18 cellular contexts compared by ENCODE assay signal in genomic region chr3:4413467-4413866, GRCh38. TPM values are rescaled to one million over a fixed set of nuclear protein-coding genes. Genes with fewer than 3 reads are reported as not detected.
DNase-seq lines count a peak whose midpoint lies in the region; ATAC-seq and TF ChIP-seq lines count a peak whose summit lies in the region.
"Had no signal": no experiment of that assay in that cellular context is flagged by ENCODE, and none has a peak within 500 bp of the region (broad histone marks: within the 10 kb centered on the region; RNA-seq: fewer than 3 reads in every experiment).

No MANE protein-coding gene starts in this region.

- H3K4me2 ChIP-seq in fibroblast of lung (ENCODE audit: extremely low read depth, insufficient read depth, low read length): no peak overlapping the region

- H4K20me1 ChIP-seq in fibroblast of lung (ENCODE audit: control insufficient read depth, extremely low read depth, insufficient read depth, low read length): no peaks in the 10 kb centered on the region

- H3K79me2 ChIP-seq in fibroblast of lung (ENCODE audit: control insufficient read depth, insufficient read depth, low read length): no peaks in the 10 kb centered on the region

- DNase-seq in AG04449 (ENCODE audit: low read depth, low spot score) (peak; percentile 12), HFFc6 (peak; percentile 20), fibroblast of lung (ENCODE audit: low read depth in 2 of 2) (peak; percentile 35 to 44), DMS79 (lab: John Stamatoyannopoulos, UW) (no peak), NCI-H446 (lab: John Stamatoyannopoulos, UW) (no peak)
- DNase-seq: Calu3; CD4-positive, CD25-positive, alpha-beta regulatory T cell; DND-41; IMR-90; Kasumi-1; NCI-H1048; NCI-H1694; NCI-H774; SHP77 had no signal

- H3K27ac ChIP-seq in VCaP: peak overlapping the region; percentile 100
- no peak overlapping the region for H3K27ac ChIP-seq in fibroblast of lung (ENCODE audit: insufficient read depth, low read length)

- H3K36me3 ChIP-seq in fibroblast of lung (ENCODE audit: control insufficient read depth, insufficient read depth, low read length): no peaks in the 10 kb centered on the region

- no peaks in the 10 kb centered on the region for H3K9me3 Mint-ChIP-seq in HFFc6
- H3K9me3 Mint-ChIP-seq: CD4-positive, CD25-positive, alpha-beta regulatory T cell had no signal

- H3K4me3 ChIP-seq in AG04449 (ENCODE audit: low read depth, low read length) (no peak overlapping the region), fibroblast of lung (replicated peaks in 1 of 4; ENCODE audit: control extremely low read depth in 1 of 4, insufficient read depth in 1 of 4, low read depth in 3 of 4, low read length in 4 of 4) (no peak overlapping the region)

- no peak overlapping the region for H3K4me3 Mint-ChIP-seq in HFFc6
- H3K4me3 Mint-ChIP-seq: CD4-positive, CD25-positive, alpha-beta regulatory T cell had no signal

- no peak overlapping the region for H3K9ac ChIP-seq in fibroblast of lung (ENCODE audit: insufficient read depth, low read length)

- no peaks in the 10 kb centered on the region for H3K36me3 Mint-ChIP-seq in HFFc6 (ENCODE audit: low read depth)

- H3K9me3 ChIP-seq in fibroblast of lung (ENCODE audit: control insufficient read depth, insufficient read depth, low read depth, low read length): no peaks in the 10 kb centered on the region

- H2AFZ ChIP-seq in fibroblast of lung (ENCODE audit: low read length): no peak overlapping the region

- peaks cover 45% of the 10 kb centered on the region for H3K4me1 Mint-ChIP-seq in HFFc6 (ENCODE audit: low read depth)

- no peaks in the 10 kb centered on the region for H3K27me3 ChIP-seq in fibroblast of lung (ENCODE audit: control insufficient read depth, insufficient read depth, low read length)

- no peak overlapping the region for H3K27ac Mint-ChIP-seq in HFFc6
- H3K27ac Mint-ChIP-seq: CD4-positive, CD25-positive, alpha-beta regulatory T cell had no signal

- TF ChIP-seq CTCF in AG04449 (IDR thresholded peaks at IDR 0.05; ENCODE audit: insufficient read depth, low read length, missing control alignments): no peak
- TF ChIP-seq CTCF in HFFc6 (IDR thresholded peaks at IDR 0.05): no peak
- TF ChIP-seq CTCF in VCaP (conservative IDR thresholded peaks at IDR 0.05): no peak
- no peak for TF ChIP-seq CTCF in fibroblast of lung (conservative IDR thresholded peaks at IDR 0.05 in 1 of 2, IDR thresholded peaks at IDR 0.05 in 1 of 2; ENCODE audit: low read depth in 1 of 2, low read length in 2 of 2)

- POLR2A ChIA-PET in AG04449 (lab: Yijun Ruan, JAX): no interaction called here

- ATAC-seq in GM19395 (IDR thresholded peaks at IDR 0.05; ENCODE audit: unreplicated experiment): no peak
- ATAC-seq in HG02623 (IDR thresholded peaks at IDR 0.05; ENCODE audit: unreplicated experiment): no peak
- ATAC-seq: SK-N-SH treated with all-trans-retinoic acid at 6 μM for 48 hours had no signal

- H3K4me1 ChIP-seq in fibroblast of lung (ENCODE audit: control insufficient read depth, extremely low read depth, insufficient read depth, low read length): peaks cover 9% of the 10 kb centered on the region

- CTCF ChIA-PET in AG04449 (lab: Yijun Ruan, JAX): interaction anchor here (1.0 kb wide), 1 partner anchor 62 kb away, joined by 3 read pairs; no protein-coding TSS in a partner anchor

- H3K27me3 Mint-ChIP-seq in HFFc6 (ENCODE audit: insufficient read depth): no peaks in the 10 kb centered on the region
- H3K27me3 Mint-ChIP-seq: CD4-positive, CD25-positive, alpha-beta regulatory T cell had no signal

RNA-seq across cellular contexts. Expression of gene SUMF1, which starts 53.6 kb away (rescaled TPM):
- 10 to 100 TPM; 33.5 to 38.0 (median 36.0) TPM for total RNA-seq in HFFc6 (2021; fragmentation: NEBNext Ultra II Directional; extraction: Animal tissue kit (Norgen Biotek cat#: 25700))
- total RNA-seq in fibroblast of lung: 50.0 and 54.2 TPM in 2 replicates
- polyA plus RNA-seq in fibroblast of lung: 45.8 and 64.6 TPM in 2 replicates
- polyA plus RNA-seq in fibroblast of lung (2012): 27.8 and 39.2 TPM in 2 replicates
- 14.8 and 22.1 TPM in 2 replicates for polyA minus RNA-seq in fibroblast of lung (ENCODE audit: low replicate concordance)

Comparison
In these comparisons a context has a peak if more than half of its experiments do, and no peak if none do; other contexts are left out.
1. DNase-seq: peak in AG04449 (single experiment), HFFc6 (single experiment) and fibroblast of lung (2 of 2); none in DMS79 (single experiment) and NCI-H446 (0 of 2).